ENCODE assay signal across 8 cellular contexts in genomic region chr15:93030430-93031102, GRCh38. TPM values are rescaled to one million over a fixed set of nuclear protein-coding genes. Genes with fewer than 3 reads are reported as not detected.
DNase-seq lines count a peak whose midpoint lies in the region; ATAC-seq and TF ChIP-seq lines count a peak whose summit lies in the region.

No MANE protein-coding gene starts in this region.

- peak; percentile 86 for ATAC-seq in GM21717 (IDR thresholded peaks at IDR 0.05; ENCODE audit: unreplicated experiment)
- peak; percentile 87 for ATAC-seq in SK-N-SH treated with all-trans-retinoic acid at 6 μM for 48 hours
- ATAC-seq in activated naive CD8-positive, alpha-beta T cell treated with anti-CD3 and anti-CD28 coated beads, Interleukin-2, amount 50 U/mL, for 24 hours: peak; percentile 75
- ATAC-seq in heart right ventricle: peak; percentile 49 to 78 (median 74)
- ATAC-seq in GM18520 (IDR thresholded peaks at IDR 0.05; ENCODE audit: unreplicated experiment): no peak

- no peaks in the 10 kb centered on the region for H3K9me3 ChIP-seq in heart right ventricle

- no peaks in the 10 kb centered on the region for H3K36me3 Mint-ChIP-seq in IgD-negative memory B cell
- H3K36me3 Mint-ChIP-seq in activated naive CD8-positive, alpha-beta T cell treated with anti-CD3 and anti-CD28 coated beads, Interleukin-2, amount 50 U/mL, for 24 hours (ENCODE audit: low read depth): peaks cover 8% of the 10 kb centered on the region

- DNase-seq in GM10266 (ENCODE audit: extremely low spot score) (peak; percentile 89), heart right ventricle (peak; percentile 55 to 75), putamen (ENCODE audit: low spot score) (peak; percentile 68)
- peak; percentile 71 for DNase-seq in activated naive CD8-positive, alpha-beta T cell treated with anti-CD3 and anti-CD28 coated beads, Interleukin-2, amount 50 U/mL, for 24 hours

- peaks cover 0 to 26% (median 2%) of the 10 kb centered on the region in 9 donors for H3K36me3 ChIP-seq in heart right ventricle

- H3K4me3 Mint-ChIP-seq in IgD-negative memory B cell: no peak overlapping the region
- H3K4me3 Mint-ChIP-seq in activated naive CD8-positive, alpha-beta T cell treated with anti-CD3 and anti-CD28 coated beads, Interleukin-2, amount 50 U/mL, for 24 hours: no peak overlapping the region

- H3K4me1 ChIP-seq in heart right ventricle: peaks cover 24 to 55% (median 48%) of the 10 kb centered on the region in 9 donors

- intact Hi-C loops in heart right ventricle (cut with DNase I): loop anchor here (1.0 to 10.0 kb wide), 5 partner anchors 944 to 1294 kb away; no protein-coding TSS in a partner anchor

- no peak overlapping the region for H3K4me3 ChIP-seq in heart right ventricle

- peaks cover 2% of the 10 kb centered on the region for H3K27me3 Mint-ChIP-seq in IgD-negative memory B cell
- no peaks in the 10 kb centered on the region for H3K27me3 Mint-ChIP-seq in activated naive CD8-positive, alpha-beta T cell treated with anti-CD3 and anti-CD28 coated beads, Interleukin-2, amount 50 U/mL, for 24 hours

- peak overlapping the region; percentile 29 to 76 (median 52) for H3K27ac Mint-ChIP-seq in IgD-negative memory B cell
- H3K27ac Mint-ChIP-seq in activated naive CD8-positive, alpha-beta T cell treated with anti-CD3 and anti-CD28 coated beads, Interleukin-2, amount 50 U/mL, for 24 hours: no peak overlapping the region

- H3K27me3 ChIP-seq in heart right ventricle: no peaks in the 10 kb centered on the region

- H3K4me1 Mint-ChIP-seq in IgD-negative memory B cell: peaks cover 13 to 16% (median 14%) of the 10 kb centered on the region in 3 donors
- H3K4me1 Mint-ChIP-seq in activated naive CD8-positive, alpha-beta T cell treated with anti-CD3 and anti-CD28 coated beads, Interleukin-2, amount 50 U/mL, for 24 hours: peaks cover 38% of the 10 kb centered on the region

- TF ChIP-seq CTCF in GM10266 (IDR thresholded peaks at IDR 0.05; ENCODE audit: control insufficient read depth, insufficient read depth, low read depth, missing control alignments) (peak; percentile 79), heart right ventricle (IDR thresholded peaks at IDR 0.05) (peak; percentile 75 to 92 (median 89))

- no peaks in the 10 kb centered on the region for H3K9me3 Mint-ChIP-seq in IgD-negative memory B cell
- H3K9me3 Mint-ChIP-seq in activated naive CD8-positive, alpha-beta T cell treated with anti-CD3 and anti-CD28 coated beads, Interleukin-2, amount 50 U/mL, for 24 hours: no peaks in the 10 kb centered on the region

- H3K27ac ChIP-seq in heart right ventricle: peak overlapping the region in 9 of 10 donors; percentile 51 to 91 (median 85)

- 18 to 25% methylated on average over 19 to 20 of the region's 20 CpGs for WGBS in heart right ventricle, 2 donors

TF ChIP-seq in SK-N-SH treated with all-trans-retinoic acid at 6 μM for 48 hours, 23 proteins besides CTCF, POLR2A, EP300 and RAD21:
- TF ChIP-seq ARNTL (CRISPR knock-in tag; IDR thresholded peaks at IDR 0.05; ENCODE audit: borderline replicate concordance, low read depth): no peak
- TF ChIP-seq ZFP30 (CRISPR knock-in tag; IDR thresholded peaks at IDR 0.05): no peak
- TF ChIP-seq BACH2 (CRISPR knock-in tag; IDR thresholded peaks at IDR 0.05; ENCODE audit: borderline replicate concordance): no peak
- no peak for TF ChIP-seq RARB (CRISPR knock-in tag; IDR thresholded peaks at IDR 0.05)
- no peak for TF ChIP-seq CSRNP3 (CRISPR knock-in tag; IDR thresholded peaks at IDR 0.05)
- no peak for TF ChIP-seq TCF4 (CRISPR knock-in tag; IDR thresholded peaks at IDR 0.05; ENCODE audit: borderline replicate concordance)
- TF ChIP-seq, protein P1, sequence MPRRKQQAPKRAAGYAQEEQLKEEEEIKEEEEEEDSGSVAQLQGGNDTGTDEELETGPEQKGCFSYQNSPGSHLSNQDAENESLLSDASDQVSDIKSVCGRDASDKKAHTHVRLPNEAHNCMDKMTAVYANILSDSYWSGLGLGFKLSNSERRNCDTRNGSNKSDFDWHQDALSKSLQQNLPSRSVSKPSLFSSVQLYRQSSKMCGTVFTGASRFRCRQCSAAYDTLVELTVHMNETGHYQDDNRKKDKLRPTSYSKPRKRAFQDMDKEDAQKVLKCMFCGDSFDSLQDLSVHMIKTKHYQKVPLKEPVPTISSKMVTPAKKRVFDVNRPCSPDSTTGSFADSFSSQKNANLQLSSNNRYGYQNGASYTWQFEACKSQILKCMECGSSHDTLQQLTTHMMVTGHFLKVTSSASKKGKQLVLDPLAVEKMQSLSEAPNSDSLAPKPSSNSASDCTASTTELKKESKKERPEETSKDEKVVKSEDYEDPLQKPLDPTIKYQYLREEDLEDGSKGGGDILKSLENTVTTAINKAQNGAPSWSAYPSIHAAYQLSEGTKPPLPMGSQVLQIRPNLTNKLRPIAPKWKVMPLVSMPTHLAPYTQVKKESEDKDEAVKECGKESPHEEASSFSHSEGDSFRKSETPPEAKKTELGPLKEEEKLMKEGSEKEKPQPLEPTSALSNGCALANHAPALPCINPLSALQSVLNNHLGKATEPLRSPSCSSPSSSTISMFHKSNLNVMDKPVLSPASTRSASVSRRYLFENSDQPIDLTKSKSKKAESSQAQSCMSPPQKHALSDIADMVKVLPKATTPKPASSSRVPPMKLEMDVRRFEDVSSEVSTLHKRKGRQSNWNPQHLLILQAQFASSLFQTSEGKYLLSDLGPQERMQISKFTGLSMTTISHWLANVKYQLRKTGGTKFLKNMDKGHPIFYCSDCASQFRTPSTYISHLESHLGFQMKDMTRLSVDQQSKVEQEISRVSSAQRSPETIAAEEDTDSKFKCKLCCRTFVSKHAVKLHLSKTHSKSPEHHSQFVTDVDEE (CRISPR knock-in tag; IDR thresholded peaks at IDR 0.05): no peak
- TF ChIP-seq ZC3H10 (CRISPR knock-in tag; IDR thresholded peaks at IDR 0.05): no peak
- no peak for TF ChIP-seq OSR1 (CRISPR knock-in tag; IDR thresholded peaks at IDR 0.05)

RNA-seq across cellular contexts. Expression of gene RGMA, which starts 58.4 kb away (rescaled TPM):
- polyA plus RNA-seq in IgD-negative memory B cell (not detected), heart right ventricle (10 to 100 TPM in 1 of 2 donors, 1 to 10 TPM in 1; 7.3 to 11.9 TPM)
- 10 to 100 TPM in 5 of 10 donors, 1 to 10 TPM in 5; 4.9 to 33.8 (median 10.9) TPM for total RNA-seq in heart right ventricle
